ENCODE assay signal across 1 cellular context in the genomic region with DNA sequence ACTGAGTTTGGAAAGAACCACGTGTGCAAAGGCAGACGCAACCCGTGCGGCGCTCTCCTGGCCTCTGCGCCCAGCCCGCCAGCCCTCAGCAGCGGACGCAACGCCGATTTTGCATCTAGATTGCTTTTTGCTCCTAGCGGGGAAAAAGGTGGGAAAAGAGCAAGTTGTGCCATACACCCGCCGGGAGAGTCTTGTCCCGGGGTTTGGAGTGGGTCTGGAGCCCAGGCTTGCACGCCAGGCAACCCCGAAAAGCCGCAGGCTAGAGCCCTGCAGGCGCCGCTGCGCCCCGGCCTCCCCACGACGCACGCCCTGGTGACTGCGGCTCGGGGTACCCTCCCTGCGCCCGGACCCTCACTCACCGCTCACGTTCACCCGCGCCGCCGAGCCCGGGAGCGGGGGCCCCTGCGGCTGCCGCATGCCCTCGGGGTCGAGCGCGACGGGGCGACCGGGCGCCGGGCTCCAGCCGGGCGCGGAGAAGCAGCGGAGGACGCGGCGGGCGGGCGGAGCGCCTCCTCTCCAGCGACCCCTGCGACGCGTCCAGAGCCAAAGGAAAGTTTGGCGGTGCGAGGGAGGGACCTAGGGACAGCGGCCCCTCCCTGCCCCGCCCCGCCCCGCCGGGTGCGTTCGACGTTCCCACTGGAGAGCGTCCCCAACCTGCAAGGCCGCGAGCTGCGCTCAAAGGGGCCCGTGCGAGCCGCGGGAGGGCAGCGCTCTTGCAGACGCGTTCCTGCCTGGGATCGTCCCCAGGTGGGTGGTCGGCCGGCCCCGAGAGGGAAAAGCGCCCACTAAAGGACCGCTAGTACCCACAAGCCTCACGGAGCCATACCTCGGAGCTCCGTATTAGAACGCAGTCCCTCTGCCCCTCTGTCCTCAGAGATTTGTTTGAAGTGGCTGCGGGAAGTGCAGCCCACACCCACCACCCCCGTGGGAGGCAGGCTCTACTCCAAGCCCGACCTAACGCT.
TF ChIP-seq lines count a peak whose summit lies in the region.

A gene with protein sequence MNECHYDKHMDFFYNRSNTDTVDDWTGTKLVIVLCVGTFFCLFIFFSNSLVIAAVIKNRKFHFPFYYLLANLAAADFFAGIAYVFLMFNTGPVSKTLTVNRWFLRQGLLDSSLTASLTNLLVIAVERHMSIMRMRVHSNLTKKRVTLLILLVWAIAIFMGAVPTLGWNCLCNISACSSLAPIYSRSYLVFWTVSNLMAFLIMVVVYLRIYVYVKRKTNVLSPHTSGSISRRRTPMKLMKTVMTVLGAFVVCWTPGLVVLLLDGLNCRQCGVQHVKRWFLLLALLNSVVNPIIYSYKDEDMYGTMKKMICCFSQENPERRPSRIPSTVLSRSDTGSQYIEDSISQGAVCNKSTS (minus strand): TSS at position 550 of the 962 bp plus-strand sequence. CDS start 27,086 bp downstream, outside the sequence.

TF ChIP-seq in HEK293, 187 proteins besides CTCF, POLR2A, EP300 and RAD21 (continued from another document):
- TF ChIP-seq, protein P1, sequence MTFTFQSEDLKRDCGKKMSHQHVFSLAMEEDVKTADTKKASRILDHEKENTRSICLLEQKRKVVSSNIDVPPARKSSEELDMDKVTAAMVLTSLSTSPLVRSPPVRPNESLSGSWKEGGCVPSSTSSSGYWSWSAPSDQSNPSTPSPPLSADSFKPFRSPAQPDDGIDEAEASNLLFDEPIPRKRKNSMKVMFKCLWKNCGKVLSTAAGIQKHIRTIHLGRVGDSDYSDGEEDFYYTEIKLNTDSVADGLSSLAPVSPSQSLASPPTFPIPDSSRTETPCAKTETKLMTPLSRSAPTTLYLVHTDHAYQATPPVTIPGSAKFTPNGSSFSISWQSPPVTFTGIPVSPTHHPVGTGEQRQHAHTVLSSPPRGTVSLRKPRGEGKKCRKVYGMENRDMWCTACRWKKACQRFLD (tag by site-specific recombination; IDR thresholded peaks at IDR 0.05) = no peak
- TF ChIP-seq ZNF169 (tag by site-specific recombination; IDR thresholded peaks at IDR 0.05) (no peak), KLF16 (tag by site-specific recombination; IDR thresholded peaks at IDR 0.05) (peak; percentile 70; the same call in 1 of the 2 replicates), ZFP69B (tag by site-specific recombination; IDR thresholded peaks at IDR 0.05) (no peak)
- TF ChIP-seq, protein P2, sequence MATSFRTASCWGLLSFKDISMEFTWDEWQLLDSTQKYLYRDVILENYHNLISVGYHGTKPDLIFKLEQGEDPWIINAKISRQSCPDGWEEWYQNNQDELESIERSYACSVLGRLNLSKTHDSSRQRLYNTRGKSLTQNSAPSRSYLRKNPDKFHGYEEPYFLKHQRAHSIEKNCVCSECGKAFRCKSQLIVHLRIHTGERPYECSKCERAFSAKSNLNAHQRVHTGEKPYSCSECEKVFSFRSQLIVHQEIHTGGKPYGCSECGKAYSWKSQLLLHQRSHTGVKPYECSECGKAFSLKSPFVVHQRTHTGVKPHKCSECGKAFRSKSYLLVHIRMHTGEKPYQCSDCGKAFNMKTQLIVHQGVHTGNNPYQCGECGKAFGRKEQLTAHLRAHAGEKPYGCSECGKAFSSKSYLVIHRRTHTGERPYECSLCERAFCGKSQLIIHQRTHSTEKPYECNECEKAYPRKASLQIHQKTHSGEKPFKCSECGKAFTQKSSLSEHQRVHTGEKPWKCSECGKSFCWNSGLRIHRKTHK (tag by site-specific recombination; IDR thresholded peaks at IDR 0.05) = no peak
- TF ChIP-seq, protein P3, sequence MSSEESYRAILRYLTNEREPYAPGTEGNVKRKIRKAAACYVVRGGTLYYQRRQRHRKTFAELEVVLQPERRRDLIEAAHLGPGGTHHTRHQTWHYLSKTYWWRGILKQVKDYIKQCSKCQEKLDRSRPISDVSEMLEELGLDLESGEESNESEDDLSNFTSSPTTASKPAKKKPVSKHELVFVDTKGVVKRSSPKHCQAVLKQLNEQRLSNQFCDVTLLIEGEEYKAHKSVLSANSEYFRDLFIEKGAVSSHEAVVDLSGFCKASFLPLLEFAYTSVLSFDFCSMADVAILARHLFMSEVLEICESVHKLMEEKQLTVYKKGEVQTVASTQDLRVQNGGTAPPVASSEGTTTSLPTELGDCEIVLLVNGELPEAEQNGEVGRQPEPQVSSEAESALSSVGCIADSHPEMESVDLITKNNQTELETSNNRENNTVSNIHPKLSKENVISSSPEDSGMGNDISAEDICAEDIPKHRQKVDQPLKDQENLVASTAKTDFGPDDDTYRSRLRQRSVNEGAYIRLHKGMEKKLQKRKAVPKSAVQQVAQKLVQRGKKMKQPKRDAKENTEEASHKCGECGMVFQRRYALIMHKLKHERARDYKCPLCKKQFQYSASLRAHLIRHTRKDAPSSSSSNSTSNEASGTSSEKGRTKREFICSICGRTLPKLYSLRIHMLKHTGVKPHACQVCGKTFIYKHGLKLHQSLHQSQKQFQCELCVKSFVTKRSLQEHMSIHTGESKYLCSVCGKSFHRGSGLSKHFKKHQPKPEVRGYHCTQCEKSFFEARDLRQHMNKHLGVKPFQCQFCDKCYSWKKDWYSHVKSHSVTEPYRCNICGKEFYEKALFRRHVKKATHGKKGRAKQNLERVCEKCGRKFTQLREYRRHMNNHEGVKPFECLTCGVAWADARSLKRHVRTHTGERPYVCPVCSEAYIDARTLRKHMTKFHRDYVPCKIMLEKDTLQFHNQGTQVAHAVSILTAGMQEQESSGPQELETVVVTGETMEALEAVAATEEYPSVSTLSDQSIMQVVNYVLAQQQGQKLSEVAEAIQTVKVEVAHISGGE (tag by site-specific recombination; conservative IDR thresholded peaks at IDR 0.05; ENCODE audit: low read depth) = peak; percentile 89
